In the genomic region with DNA sequence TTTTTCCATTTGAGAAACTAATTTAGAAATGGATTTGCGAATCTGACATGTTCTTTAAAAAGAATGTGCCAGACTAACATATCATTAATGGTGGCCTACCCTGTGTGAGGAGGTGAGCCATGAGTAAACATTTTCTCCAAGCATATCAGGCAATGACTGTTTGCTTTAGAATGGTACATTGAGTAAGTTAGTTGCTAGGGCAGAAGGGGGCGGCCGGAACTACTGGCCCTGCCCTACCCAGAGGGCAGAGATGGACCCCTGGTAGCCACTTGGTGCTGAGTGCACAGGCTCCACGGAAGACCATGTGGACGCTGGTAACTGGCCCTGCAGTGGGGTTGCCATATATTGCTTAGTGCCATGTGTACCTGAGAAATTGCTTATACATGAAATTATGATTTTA, we compare ENCODE assay signal across 15 cellular contexts. TPM values are rescaled to one million over a fixed set of nuclear protein-coding genes. Genes with fewer than 3 reads are reported as not detected.
DNase-seq lines count a peak whose midpoint lies in the region; ATAC-seq and TF ChIP-seq lines count a peak whose summit lies in the region.
"Had no signal": no experiment of that assay in that cellular context is flagged by ENCODE, and none has a peak within 500 bp of the region (broad histone marks: within the 10 kb centered on the region; RNA-seq: fewer than 3 reads in every experiment).

No MANE protein-coding gene starts in this region.

- H2AFZ ChIP-seq in osteoblast (ENCODE audit: low read length) = no peak overlapping the region

- H3K9ac ChIP-seq in colonic mucosa (ENCODE audit: low read depth in 2 of 2, low read length in 2 of 2) = peak overlapping the region in 1 of 2 donors; percentile 22

- intact Hi-C loops in colonic mucosa (cut with DNase I) = loop anchor here (5.0 kb wide), 1 partner anchor 45 kb away; no protein-coding TSS in a partner anchor

- H3F3A ChIP-seq in DOHH2 (ENCODE audit: control insufficient read depth, insufficient read depth) = no peaks in the 10 kb centered on the region

- DNase-seq in NCI-H146 treated with DMSO at 0.1 percent for 48 hours (lab: John Stamatoyannopoulos, UW; ENCODE audit: unreplicated experiment) (peak; percentile 15), colonic mucosa (peak; percentile 40), osteoblast (ENCODE audit: insufficient read length, low spot score, missing footprints) (no peak), COLO829 (ENCODE audit: low spot score) (no peak), Kasumi-1 (lab: John Stamatoyannopoulos, UW) (no peak)
- DNase-seq: activated CD4-positive, alpha-beta T cell treated with anti-CD3 and anti-CD28 coated beads for 4 hours; brain microvascular endothelial cell; NCI-H1436; NCI-H446 treated with DMSO at 0.1 percent for 48 hours; SJCRH30; stimulated activated CD4-positive, alpha-beta T cell treated with anti-CD3 and anti-CD28 coated beads, Interleukin-4, amount 100 ng/mL, for 1 hour had no signal

- peak overlapping the region; percentile 78 for H3K4me2 ChIP-seq in DOHH2 (ENCODE audit: low read length)
- peak overlapping the region; percentile 40 for H3K4me2 ChIP-seq in osteoblast (ENCODE audit: insufficient read depth, low read length)

- ATAC-seq in GM19324 (IDR thresholded peaks at IDR 0.05; ENCODE audit: low FRiP score, unreplicated experiment) = no peak
- ATAC-seq in GM21737 (IDR thresholded peaks at IDR 0.05; ENCODE audit: unreplicated experiment) = no peak

- H3K4me3 ChIP-seq in DOHH2 (ENCODE audit: low read length) (peak overlapping the region; percentile 47), colonic mucosa (no peak overlapping the region), osteoblast (ENCODE audit: insufficient read depth, low read length) (no peak overlapping the region)
- H3K4me3 ChIP-seq: SJCRH30, thoracic aorta had no signal

- TF ChIP-seq CTCF in DOHH2 (IDR thresholded peaks at IDR 0.05; ENCODE audit: low read depth, low read length, poor library complexity, severe bottlenecking) = no peak
- no peak for TF ChIP-seq CTCF in colonic mucosa (IDR thresholded peaks at IDR 0.05)
- TF ChIP-seq CTCF in osteoblast (IDR thresholded peaks at IDR 0.05; ENCODE audit: extremely low read depth, low read depth, low read length) = no peak

- no peaks in the 10 kb centered on the region for H4K20me1 ChIP-seq in DOHH2 (ENCODE audit: control insufficient read depth, insufficient read depth, low read depth, low read length)
- H4K20me1 ChIP-seq in osteoblast (ENCODE audit: insufficient read depth, low read length) = peaks cover 4% of the 10 kb centered on the region

- H3K27me3 ChIP-seq in DOHH2 (ENCODE audit: control insufficient read depth, low read length) = no peaks in the 10 kb centered on the region
- no peaks in the 10 kb centered on the region for H3K27me3 ChIP-seq in colonic mucosa
- no peaks in the 10 kb centered on the region for H3K27me3 ChIP-seq in osteoblast (ENCODE audit: insufficient read depth, low read length)
- H3K27me3 ChIP-seq: brain microvascular endothelial cell, SJCRH30 had no signal

- H3K36me3 ChIP-seq in DOHH2 (ENCODE audit: control insufficient read depth, low read length) = no peaks in the 10 kb centered on the region
- no peaks in the 10 kb centered on the region for H3K36me3 ChIP-seq in colonic mucosa
- H3K36me3 ChIP-seq in osteoblast (ENCODE audit: insufficient read depth, low read length) = no peaks in the 10 kb centered on the region
- H3K36me3 ChIP-seq: brain microvascular endothelial cell, SJCRH30, thoracic aorta had no signal

- H3K4me1 ChIP-seq in DOHH2 (ENCODE audit: control insufficient read depth, low read length) = peaks cover 20% of the 10 kb centered on the region
- peaks cover 24% of the 10 kb centered on the region for H3K4me1 ChIP-seq in colonic mucosa
- peaks cover 24% of the 10 kb centered on the region for H3K4me1 ChIP-seq in osteoblast (ENCODE audit: insufficient read depth, low read length)

- H3K9me3 ChIP-seq in DOHH2 (ENCODE audit: control insufficient read depth, insufficient read depth, low read length) = no peaks in the 10 kb centered on the region
- H3K9me3 ChIP-seq in colonic mucosa = no peaks in the 10 kb centered on the region
- no peaks in the 10 kb centered on the region for H3K9me3 ChIP-seq in osteoblast (ENCODE audit: low read depth, low read length)
- H3K9me3 ChIP-seq: SJCRH30, thoracic aorta had no signal

- no peaks in the 10 kb centered on the region for H3K9me2 ChIP-seq in DOHH2 (replicated peaks; ENCODE audit: control insufficient read depth, low read length)

- H3K79me2 ChIP-seq in DOHH2 (ENCODE audit: control insufficient read depth, low read length) = peaks cover 8% of the 10 kb centered on the region
- H3K79me2 ChIP-seq in osteoblast (ENCODE audit: insufficient read depth, low read length) = peaks cover 92% of the 10 kb centered on the region

- 0 out of 2 replicates have a peak overlapping the region, but pooled peaks have one; percentile 22 for H3K27ac ChIP-seq in DOHH2 (ENCODE audit: low read depth, low read length)
- H3K27ac ChIP-seq in colonic mucosa = peak overlapping the region; percentile 73
- H3K27ac ChIP-seq in osteoblast (ENCODE audit: low read depth, low read length) = no peak overlapping the region
- H3K27ac ChIP-seq: brain microvascular endothelial cell, thoracic aorta had no signal

RNA-seq across cellular contexts. Expression of a gene that starts 8.6 kb away (rescaled TPM):
- 10 to 100 TPM; 56.2 to 89.6 TPM for total RNA-seq in colonic mucosa
- total RNA-seq in osteoblast = 73.4 and 78.9 TPM in 2 replicates

RNA-seq across cellular contexts. Expression of a gene that starts 54.2 kb away (rescaled TPM):
- 10 to 100 TPM; 20.3 to 48.5 TPM for total RNA-seq in colonic mucosa
- 19.2 and 21.4 TPM in 2 replicates for total RNA-seq in osteoblast

Comparison
In these comparisons a context has a peak if more than half of its experiments do, and no peak if none do; other contexts are left out.
1. DNase-seq: peak in NCI-H146 treated with DMSO at 0.1 percent for 48 hours (single experiment) and colonic mucosa (single experiment); none in osteoblast (single experiment), COLO829 (single experiment) and Kasumi-1 (0 of 2).